ENCODE assay signal across 2 cellular contexts in genomic region chr3:89488800-89489580, GRCh38.
TF ChIP-seq lines count a peak whose summit lies in the region.

No MANE protein-coding gene starts in this region.

TF ChIP-seq in GM23338, 12 proteins besides CTCF, POLR2A, EP300 and RAD21 (continued from another document):
- TF ChIP-seq ZNF462 (CRISPR knock-in tag; IDR thresholded peaks at IDR 0.05), result no peak
- no peak for TF ChIP-seq ZNF331 (CRISPR knock-in tag; IDR thresholded peaks at IDR 0.05; ENCODE audit: low read depth)
- no peak for TF ChIP-seq REST (IDR thresholded peaks at IDR 0.05; ENCODE audit: unreplicated experiment)

TF ChIP-seq in WTC11, 78 proteins besides CTCF, POLR2A, EP300 and RAD21 (continued from another document):
- no peak for TF ChIP-seq ZNF532 (CRISPR knock-in tag; IDR thresholded peaks at IDR 0.05; ENCODE audit: borderline replicate concordance)
- no peak for TF ChIP-seq EMX1 (CRISPR knock-in tag; IDR thresholded peaks at IDR 0.05)
- no peak for TF ChIP-seq CREM (CRISPR knock-in tag; IDR thresholded peaks at IDR 0.05)
- no peak for TF ChIP-seq ARID4B (CRISPR knock-in tag; IDR thresholded peaks at IDR 0.05; ENCODE audit: borderline replicate concordance)
- TF ChIP-seq PRRX2 (CRISPR knock-in tag; IDR thresholded peaks at IDR 0.05), result no peak
- TF ChIP-seq SMAD4 (CRISPR knock-in tag; IDR thresholded peaks at IDR 0.05), result no peak
